Comparison of ENCODE assay signal across 18 cellular contexts in genomic region chr11:126573325-126574076, GRCh38.
DNase-seq lines count a peak whose midpoint lies in the region; ATAC-seq and TF ChIP-seq lines count a peak whose summit lies in the region.
"Had no signal": no experiment of that assay in that cellular context is flagged by ENCODE, and none has a peak within 500 bp of the region (broad histone marks: within the 10 kb centered on the region; RNA-seq: fewer than 3 reads in every experiment).

No MANE protein-coding gene starts in this region.

- H3K4me3 ChIP-seq in AG10803 (ENCODE audit: low read length) (no peak overlapping the region), LNCaP clone FGC (ENCODE audit: low read depth, low read length) (no peak overlapping the region), OCI-LY3 (ENCODE audit: low read length) (no peak overlapping the region), foreskin fibroblast (ENCODE audit: low read depth in 1 of 2, low read length in 2 of 2) (no peak overlapping the region)
- H3K4me3 ChIP-seq: psoas muscle had no signal

- no peaks in the 10 kb centered on the region for H3K9me3 ChIP-seq in OCI-LY3 (ENCODE audit: insufficient read depth, low read length)
- H3K9me3 ChIP-seq: psoas muscle had no signal

- H3K4me1 ChIP-seq in OCI-LY3 (ENCODE audit: low read length): no peaks in the 10 kb centered on the region
- H3K4me1 ChIP-seq: psoas muscle had no signal

- no peak for DNase-seq in AG10803 (ENCODE audit: low read depth)
- no peak for DNase-seq in LNCaP clone FGC (ENCODE audit: low read depth)
- DNase-seq in foreskin fibroblast: no peak
- DNase-seq in NK-92 treated with Interleukin-12 subunit alpha and Interleukin-12 subunit beta, amount 100 ng/mL, for 24 hours (lab: John Stamatoyannopoulos, UW): no peak
- DNase-seq: activated T-cell treated with anti-CD3 and anti-CD28 coated beads, Interleukin-2, amount 50 U/mL, for 1 hour; aorta; C1 segment of cervical spinal cord; effector memory CD8-positive, alpha-beta T cell; hippocampal formation; NCI-H2107; psoas muscle; stimulated activated CD4-positive, alpha-beta T cell treated with anti-CD3 and anti-CD28 coated beads, Interleukin-2, amount 100 ng/mL, for 24 hours; stimulated activated naive CD4-positive, alpha-beta T cell had no signal

- no peak overlapping the region for H3K4me2 ChIP-seq in OCI-LY3 (ENCODE audit: low read length)

- no peak overlapping the region for H3K27ac ChIP-seq in OCI-LY3 (ENCODE audit: low read length)
- H3K27ac ChIP-seq: psoas muscle, RWPE1 had no signal

- H3K9ac ChIP-seq in OCI-LY3 (ENCODE audit: low read length): no peak overlapping the region

- no peaks in the 10 kb centered on the region for H4K20me1 ChIP-seq in OCI-LY3 (ENCODE audit: insufficient read depth, low read length)

- H3K27me3 ChIP-seq in OCI-LY3 (ENCODE audit: low read depth, low read length): peaks cover 38% of the 10 kb centered on the region

- H2AFZ ChIP-seq in OCI-LY3 (ENCODE audit: low read depth, low read length): no peak overlapping the region

- peak; percentile 40 for TF ChIP-seq CTCF in AG10803 (conservative IDR thresholded peaks at IDR 0.05; ENCODE audit: low read length)
- peak; percentile 16; the same call in 1 of the 2 replicates for TF ChIP-seq CTCF in LNCaP clone FGC (IDR thresholded peaks at IDR 0.05; ENCODE audit: control insufficient read depth, extremely low read depth, insufficient read depth)
- TF ChIP-seq CTCF in OCI-LY3 (IDR thresholded peaks at IDR 0.05; ENCODE audit: low read depth, low read length): peak; percentile 35
- peak; percentile 28 for TF ChIP-seq CTCF in foreskin fibroblast (IDR thresholded peaks at IDR 0.05; ENCODE audit: low read depth, low read length)

- no peaks in the 10 kb centered on the region for H3K36me3 ChIP-seq in OCI-LY3 (replicated peaks; ENCODE audit: low read depth, low read length)

- ATAC-seq in activated CD4-positive, CD25-positive, alpha-beta regulatory T cell treated with anti-CD3 and anti-CD28 coated beads, Interleukin-2, amount 50 U/mL, for 24 hours: no peak
- ATAC-seq in GM18870 (IDR thresholded peaks at IDR 0.05; ENCODE audit: unreplicated experiment) (no peak), HG03521 (IDR thresholded peaks at IDR 0.05; ENCODE audit: unreplicated experiment) (no peak)
- ATAC-seq: effector memory CD8-positive, alpha-beta T cell; psoas muscle had no signal

- no peaks in the 10 kb centered on the region for H3K79me2 ChIP-seq in OCI-LY3 (ENCODE audit: low read length)
